ENCODE assay signal across 8 cellular contexts in genomic region chr5:66828046-66828550, GRCh38.
DNase-seq lines count a peak whose midpoint lies in the region; ATAC-seq lines count a peak whose summit lies in the region.

No MANE protein-coding gene starts in this region.

- no peaks in the 10 kb centered on the region for H3K9me3 Mint-ChIP-seq in activated T-cell treated with anti-CD3 and anti-CD28 coated beads, Interleukin-2, amount 50 U/mL, for 4 hours
- H3K9me3 Mint-ChIP-seq in activated T-helper 1 cell treated with anti-CD3 and anti-CD28 coated beads, Interleukin-12 subunit alpha, Interleukin-12 subunit beta, Interleukin-2, Interleukin-4 antibody, amounts not matched to agents 30 ng/mL and 10 ng/mL and 1 ng/mL, durations not matched to agents 14 hours and 24 hours and 36 hours = peaks cover 7% of the 10 kb centered on the region
- peaks cover 3 to 6% of the 10 kb centered on the region in 2 donors for H3K9me3 Mint-ChIP-seq in stimulated activated naive CD8-positive, alpha-beta T cell treated with anti-CD3 and anti-CD28 coated beads, Interleukin-15, amount 100 ng/mL, for 72 hours

- H3K4me1 Mint-ChIP-seq in activated T-cell treated with anti-CD3 and anti-CD28 coated beads, Interleukin-2, amount 50 U/mL, for 4 hours (ENCODE audit: low read depth) = peaks cover 29% of the 10 kb centered on the region
- H3K4me1 Mint-ChIP-seq in activated T-helper 1 cell treated with anti-CD3 and anti-CD28 coated beads, Interleukin-12 subunit alpha, Interleukin-12 subunit beta, Interleukin-2, Interleukin-4 antibody, amounts not matched to agents 30 ng/mL and 10 ng/mL and 1 ng/mL, durations not matched to agents 14 hours and 24 hours and 36 hours (ENCODE audit: low read depth) = peaks cover 91% of the 10 kb centered on the region
- peaks cover 43% of the 10 kb centered on the region for H3K4me1 Mint-ChIP-seq in stimulated activated naive CD8-positive, alpha-beta T cell treated with anti-CD3 and anti-CD28 coated beads, Interleukin-15, amount 100 ng/mL, for 72 hours

- peak overlapping the region; percentile 85 for H3K4me3 Mint-ChIP-seq in activated T-cell treated with anti-CD3 and anti-CD28 coated beads, Interleukin-2, amount 50 U/mL, for 4 hours
- peak overlapping the region; percentile 94 for H3K4me3 Mint-ChIP-seq in activated T-helper 1 cell treated with anti-CD3 and anti-CD28 coated beads, Interleukin-12 subunit alpha, Interleukin-12 subunit beta, Interleukin-2, Interleukin-4 antibody, amounts not matched to agents 30 ng/mL and 10 ng/mL and 1 ng/mL, durations not matched to agents 14 hours and 24 hours and 36 hours
- H3K4me3 Mint-ChIP-seq in stimulated activated naive CD8-positive, alpha-beta T cell treated with anti-CD3 and anti-CD28 coated beads, Interleukin-15, amount 100 ng/mL, for 72 hours = peak overlapping the region; percentile 93 to 94

- peaks cover 27% of the 10 kb centered on the region for H3K27me3 Mint-ChIP-seq in activated T-cell treated with anti-CD3 and anti-CD28 coated beads, Interleukin-2, amount 50 U/mL, for 4 hours (ENCODE audit: low read depth)
- H3K27me3 Mint-ChIP-seq in activated T-helper 1 cell treated with anti-CD3 and anti-CD28 coated beads, Interleukin-12 subunit alpha, Interleukin-12 subunit beta, Interleukin-2, Interleukin-4 antibody, amounts not matched to agents 30 ng/mL and 10 ng/mL and 1 ng/mL, durations not matched to agents 14 hours and 24 hours and 36 hours (ENCODE audit: insufficient read depth) = no peaks in the 10 kb centered on the region
- H3K27me3 Mint-ChIP-seq in stimulated activated naive CD8-positive, alpha-beta T cell treated with anti-CD3 and anti-CD28 coated beads, Interleukin-15, amount 100 ng/mL, for 72 hours = peaks cover 51% of the 10 kb centered on the region

- peak overlapping the region; percentile 38 for H3K4me3 ChIP-seq in iPS-18c (ENCODE audit: insufficient read depth, low read depth, low read length)

- H3K9me3 ChIP-seq in iPS-18c (ENCODE audit: control insufficient read depth, insufficient read depth, low read length) = no peaks in the 10 kb centered on the region

- no peak for ATAC-seq in activated T-cell treated with anti-CD3 and anti-CD28 coated beads, Interleukin-2, amount 50 U/mL, for 4 hours
- ATAC-seq in stimulated activated naive CD8-positive, alpha-beta T cell treated with anti-CD3 and anti-CD28 coated beads, Interleukin-15, amount 100 ng/mL, for 72 hours = no peak

- H3K36me3 Mint-ChIP-seq in activated T-cell treated with anti-CD3 and anti-CD28 coated beads, Interleukin-2, amount 50 U/mL, for 4 hours (ENCODE audit: insufficient read depth) = no peaks in the 10 kb centered on the region
- peaks cover 13% of the 10 kb centered on the region for H3K36me3 Mint-ChIP-seq in activated T-helper 1 cell treated with anti-CD3 and anti-CD28 coated beads, Interleukin-12 subunit alpha, Interleukin-12 subunit beta, Interleukin-2, Interleukin-4 antibody, amounts not matched to agents 30 ng/mL and 10 ng/mL and 1 ng/mL, durations not matched to agents 14 hours and 24 hours and 36 hours (ENCODE audit: low read depth)

- peak overlapping the region; percentile 96 for H3K27ac Mint-ChIP-seq in activated T-helper 1 cell treated with anti-CD3 and anti-CD28 coated beads, Interleukin-12 subunit alpha, Interleukin-12 subunit beta, Interleukin-2, Interleukin-4 antibody, amounts not matched to agents 30 ng/mL and 10 ng/mL and 1 ng/mL, durations not matched to agents 14 hours and 24 hours and 36 hours
- peak overlapping the region; percentile 90 to 91 for H3K27ac Mint-ChIP-seq in stimulated activated naive CD8-positive, alpha-beta T cell treated with anti-CD3 and anti-CD28 coated beads, Interleukin-15, amount 100 ng/mL, for 72 hours

- intact Hi-C loops in activated T-helper 1 cell treated with anti-CD3 and anti-CD28 coated beads, Interleukin-12 subunit alpha, Interleukin-12 subunit beta, Interleukin-2, Interleukin-4 antibody, amounts not matched to agents 30 ng/mL and 10 ng/mL and 1 ng/mL, durations not matched to agents 14 hours and 24 hours and 36 hours (cut with micrococcal nuclease) = loop anchor here (1.0 to 10.0 kb wide), 8 partner anchors 177 to 1203 kb away; partner anchors contain the start of genes MAST4, NLN, SGTB and SHLD3

- DNase-seq in activated T-cell treated with anti-CD3 and anti-CD28 coated beads, Interleukin-2, amount 50 U/mL, for 4 hours = no peak
- no peak for DNase-seq in activated T-cell treated with anti-CD3 and anti-CD28 coated beads, Interleukin-2, amount 50 U/mL, for 48 hours
- DNase-seq in activated T-helper 1 cell treated with anti-CD3 and anti-CD28 coated beads, Interleukin-12 subunit alpha, Interleukin-12 subunit beta, Interleukin-2, Interleukin-4 antibody, amounts not matched to agents 30 ng/mL and 10 ng/mL and 1 ng/mL, durations not matched to agents 14 hours and 24 hours and 36 hours (ENCODE audit: low spot score) = no peak
- DNase-seq in stimulated activated naive CD8-positive, alpha-beta T cell treated with anti-CD3 and anti-CD28 coated beads, Interleukin-15, amount 100 ng/mL, for 72 hours = no peak
- no peak for DNase-seq in effector CD8-positive, alpha-beta T cell (lab: John Stamatoyannopoulos, UW)
- DNase-seq in MV-4-11 (lab: John Stamatoyannopoulos, UW) (no peak), NCI-H345 treated with DMSO at 0.1 percent for 48 hours (lab: John Stamatoyannopoulos, UW; ENCODE audit: unreplicated experiment) (no peak)
